ENCODE assay signal across 8 cellular contexts in genomic region chr1:27725374-27726172, GRCh38. TPM values are rescaled to one million over a fixed set of nuclear protein-coding genes. Genes with fewer than 3 reads are reported as not detected.
DNase-seq lines count a peak whose midpoint lies in the region; ATAC-seq and TF ChIP-seq lines count a peak whose summit lies in the region.

Gene FAM76A, plus strand, starts transcription at chr1:27725961. Its CDS starts 120 bp downstream, at chr1:27726081.

- CTCF ChIA-PET in RWPE1 (lab: Yijun Ruan, JAX), result interaction anchor here (0.6 to 1.0 kb wide), 5 partner anchors 12 to 643 kb away, joined by 3 read pairs; partner anchors contain the start of gene STX12

- H3K4me1 Mint-ChIP-seq in activated T-helper 2 cell treated with anti-CD3 and anti-CD28 coated beads, Interferon-gamma antibody, Interleukin-2, Interleukin-4, amounts not matched to agents 10 μg/mL and 5 μg/mL and 100 μg/mL, durations not matched to agents 14 hours and 24 hours and 36 hours (ENCODE audit: low read depth), result peaks cover 14% of the 10 kb centered on the region
- peaks cover 12 to 33% (median 21%) of the 10 kb centered on the region in 4 donors for H3K4me1 Mint-ChIP-seq in naive thymus-derived CD8-positive, alpha-beta T cell

- H3K36me3 Mint-ChIP-seq in activated T-helper 2 cell treated with anti-CD3 and anti-CD28 coated beads, Interferon-gamma antibody, Interleukin-2, Interleukin-4, amounts not matched to agents 10 μg/mL and 5 μg/mL and 100 μg/mL, durations not matched to agents 14 hours and 24 hours and 36 hours (ENCODE audit: low read depth), result peaks cover 15% of the 10 kb centered on the region
- peaks cover 0 to 27% (median 8%) of the 10 kb centered on the region in 3 donors for H3K36me3 Mint-ChIP-seq in naive thymus-derived CD8-positive, alpha-beta T cell

- POLR2A ChIA-PET in RWPE1 (lab: Yijun Ruan, JAX; ENCODE audit: low non-redundant PET), result interaction anchor here (0.5 to 1.1 kb wide), 2 partner anchors 54 to 86 kb away, joined by 3 to 4 read pairs; no protein-coding TSS in a partner anchor
- POLR2A ChIA-PET in naive thymus-derived CD8-positive, alpha-beta T cell (lab: Charles Lee), result interaction anchor here (0.5 to 2.3 kb wide), 22 partner anchors 14 to 1456 kb away, joined by 3 to 34 read pairs (median 3); partner anchors contain the start of genes GPN2, IFI6, PPP1R8 and SRSF4

- peak within 1 kb of the TSS; percentile 99 for H3K27ac Mint-ChIP-seq in activated T-helper 2 cell treated with anti-CD3 and anti-CD28 coated beads, Interferon-gamma antibody, Interleukin-2, Interleukin-4, amounts not matched to agents 10 μg/mL and 5 μg/mL and 100 μg/mL, durations not matched to agents 14 hours and 24 hours and 36 hours
- H3K27ac Mint-ChIP-seq in naive thymus-derived CD8-positive, alpha-beta T cell, result peak within 1 kb of the TSS; percentile 88 to 100 (median 99)

- TF ChIP-seq CTCF in LNCaP clone FGC (IDR thresholded peaks at IDR 0.05; ENCODE audit: control insufficient read depth, extremely low read depth, insufficient read depth), result peak; percentile 69
- TF ChIP-seq CTCF in RWPE1 (conservative IDR thresholded peaks at IDR 0.05; ENCODE audit: low read depth), result peak; percentile 56
- TF ChIP-seq CTCF in fibroblast of mammary gland (conservative IDR thresholded peaks at IDR 0.05; ENCODE audit: control insufficient read depth, insufficient read depth, low read depth, low read length), result peak; percentile 22

- DNase-seq in ELR (ENCODE audit: low read depth), result peak; percentile 98
- peak; percentile 98 for DNase-seq in H4 (ENCODE audit: low spot score)
- peak; percentile 95 for DNase-seq in LNCaP clone FGC (ENCODE audit: low read depth)
- DNase-seq in RWPE1 (ENCODE audit: low spot score), result peak; percentile 99
- DNase-seq in activated T-helper 2 cell treated with anti-CD3 and anti-CD28 coated beads, Interferon-gamma antibody, Interleukin-2, Interleukin-4, amounts not matched to agents 10 μg/mL and 5 μg/mL and 100 μg/mL, durations not matched to agents 14 hours and 24 hours and 36 hours (ENCODE audit: low spot score), result peak; percentile 99
- peak; percentile 99 for DNase-seq in fibroblast of mammary gland (ENCODE audit: low read depth)
- DNase-seq in naive thymus-derived CD8-positive, alpha-beta T cell, result peak; percentile 98 to 100 (median 100)
- DNase-seq in stimulated activated naive CD4-positive, alpha-beta T cell (lab: John Stamatoyannopoulos, UW), result peak; percentile 99 to 100 (median 99)

- H3K27me3 Mint-ChIP-seq in activated T-helper 2 cell treated with anti-CD3 and anti-CD28 coated beads, Interferon-gamma antibody, Interleukin-2, Interleukin-4, amounts not matched to agents 10 μg/mL and 5 μg/mL and 100 μg/mL, durations not matched to agents 14 hours and 24 hours and 36 hours (ENCODE audit: low read depth), result no peaks in the 10 kb centered on the region
- no peaks in the 10 kb centered on the region for H3K27me3 Mint-ChIP-seq in naive thymus-derived CD8-positive, alpha-beta T cell

- H3K27ac ChIP-seq in RWPE1, result peak within 1 kb of the TSS; percentile 89

- H3K4me3 ChIP-seq in LNCaP clone FGC (ENCODE audit: low read depth, low read length), result peak within 1 kb of the TSS; percentile 69
- H3K4me3 ChIP-seq in fibroblast of mammary gland (ENCODE audit: control insufficient read depth, low read depth, low read length), result peak within 1 kb of the TSS; percentile 84

- ATAC-seq in naive thymus-derived CD8-positive, alpha-beta T cell, result peak; percentile 88 to 91

- H3K9me3 Mint-ChIP-seq in activated T-helper 2 cell treated with anti-CD3 and anti-CD28 coated beads, Interferon-gamma antibody, Interleukin-2, Interleukin-4, amounts not matched to agents 10 μg/mL and 5 μg/mL and 100 μg/mL, durations not matched to agents 14 hours and 24 hours and 36 hours, result no peaks in the 10 kb centered on the region
- no peaks in the 10 kb centered on the region for H3K9me3 Mint-ChIP-seq in naive thymus-derived CD8-positive, alpha-beta T cell

- peak within 1 kb of the TSS; percentile 85 for H3K4me3 Mint-ChIP-seq in activated T-helper 2 cell treated with anti-CD3 and anti-CD28 coated beads, Interferon-gamma antibody, Interleukin-2, Interleukin-4, amounts not matched to agents 10 μg/mL and 5 μg/mL and 100 μg/mL, durations not matched to agents 14 hours and 24 hours and 36 hours (ENCODE audit: low read depth)
- peak within 1 kb of the TSS; percentile 84 to 95 (median 91) for H3K4me3 Mint-ChIP-seq in naive thymus-derived CD8-positive, alpha-beta T cell

- intact Hi-C loops in activated T-helper 2 cell treated with anti-CD3 and anti-CD28 coated beads, Interferon-gamma antibody, Interleukin-2, Interleukin-4, amounts not matched to agents 10 μg/mL and 5 μg/mL and 100 μg/mL, durations not matched to agents 14 hours and 24 hours and 36 hours (cut with micrococcal nuclease), result loop anchor here (1.0 to 5.0 kb wide), 5 partner anchors 48 to 403 kb away; partner anchors contain the start of genes AHDC1, PPP1R8, STX12 and TMEM222

RNA-seq across cellular contexts. Expression of gene FAM76A, which starts in this region (rescaled TPM):
- total RNA-seq in H4 (2014; rRNA removed; shearing (Covaris generic)), result 10.8 and 12.6 TPM in 2 replicates
- total RNA-seq in activated T-helper 2 cell treated with anti-CD3 and anti-CD28 coated beads, Interferon-gamma antibody, Interleukin-2, Interleukin-4, amounts not matched to agents 10 μg/mL and 5 μg/mL and 100 μg/mL, durations not matched to agents 14 hours and 24 hours and 36 hours, result 13.6 and 14.0 TPM in 2 replicates
- total RNA-seq in naive thymus-derived CD8-positive, alpha-beta T cell, result 10 to 100 TPM; 19.4 to 21.5 TPM
- 1 to 10 TPM; 8.2 to 9.7 (median 9.0) TPM for polyA plus RNA-seq in naive thymus-derived CD8-positive, alpha-beta T cell

Comparison
In these comparisons a context has a peak if more than half of its experiments do, and no peak if none do; other contexts are left out.
1. Peak in every context shown above with its lines: DNase-seq, ATAC-seq, H3K4me3 ChIP-seq and H3K27ac ChIP-seq.